ENCODE assay signal across 20 cellular contexts in genomic region chr16:51131619-51132018, GRCh38. TPM values are rescaled to one million over a fixed set of nuclear protein-coding genes. Genes with fewer than 3 reads are reported as not detected.
A peak's percentile ranks its signal among the peaks of the same experiment; 100 is the strongest.
DNase-seq lines count a peak whose midpoint lies in the region; ATAC-seq, FAIRE-seq and TF ChIP-seq lines count a peak whose summit lies in the region.
"Had no signal": no experiment of that assay in that cellular context is flagged by ENCODE, and none has a peak within 500 bp of the region (broad histone marks: within the 10 kb centered on the region; RNA-seq: fewer than 3 reads in every experiment).

No MANE protein-coding gene starts in this region.

- FAIRE-seq in small intestine (lab: Jason Lieb, UNC) = no peak
- FAIRE-seq: HTR-8/SVneo had no signal

- H3K9me3 ChIP-seq in right lobe of liver (no peaks in the 10 kb centered on the region), thyroid gland (no peaks in the 10 kb centered on the region), small intestine (ENCODE audit: control insufficient read depth, low read depth) (no peaks in the 10 kb centered on the region)
- H3K9me3 ChIP-seq: HAP-1 had no signal

- CTCF ChIA-PET in WTC11 (lab: Charles Lee) (no interaction called here), T-cell (lab: Charles Lee) (no interaction called here)

- H3K4me3 Mint-ChIP-seq in WTC11 (0 out of 2 replicates have a peak overlapping the region, but pooled peaks have one; percentile 23), T-cell (no peak overlapping the region)
- H3K4me3 Mint-ChIP-seq: CD4-positive, alpha-beta memory T cell; IgD-negative memory B cell had no signal

- H3K27me3 Mint-ChIP-seq in WTC11 (ENCODE audit: low read depth) (no peaks in the 10 kb centered on the region), T-cell (peaks cover 31 to 32% of the 10 kb centered on the region in 2 donors)

- no peak for DNase-seq in WTC11 (ENCODE audit: low spot score)
- DNase-seq in left kidney (ENCODE audit: low read depth, low spot score) = peak; percentile 57
- DNase-seq in right lobe of liver = no peak
- DNase-seq in thyroid gland = no peak
- no peak for DNase-seq in small intestine
- no peak for DNase-seq in activated gamma-delta T cell treated with Interleukin-2 at 50 U/mL for 16 hours
- no peak for DNase-seq in T-cell
- DNase-seq: 8988T; CD4-positive, alpha-beta memory T cell; DMS153; DMS79; GDM1; GOT3 had no signal

- ATAC-seq in WTC11 = no peak
- ATAC-seq in right lobe of liver = peak; percentile 47 to 69 (median 59)
- no peak for ATAC-seq in HG03280 (IDR thresholded peaks at IDR 0.05; ENCODE audit: unreplicated experiment)
- no peak for ATAC-seq in T-cell (replicated peaks in 1 of 4)

- H3K27ac ChIP-seq in right lobe of liver (peak overlapping the region in 1 of 3 donors; percentile 49), thyroid gland (peak overlapping the region in 2 of 3 donors; percentile 41 to 99), small intestine (ENCODE audit: low read depth in 1 of 2, low read length in 1 of 2) (no peak overlapping the region)
- H3K27ac ChIP-seq: BLaER1, HL-60 had no signal

- peaks cover 0 to 41% (median 0%) of the 10 kb centered on the region in 4 donors for H3K4me1 ChIP-seq in right lobe of liver
- peaks cover 20 to 22% of the 10 kb centered on the region in 2 donors for H3K4me1 ChIP-seq in thyroid gland
- H3K4me1 ChIP-seq in small intestine (ENCODE audit: control insufficient read depth in 2 of 2, insufficient read depth in 1 of 2, low read depth in 1 of 2, low read length in 1 of 2) = no peaks in the 10 kb centered on the region
- H3K4me1 ChIP-seq: HAP-1 had no signal

- POLR2A ChIA-PET in WTC11 (lab: Charles Lee) (interaction anchor here (1.1 kb wide), 1 partner anchor 13 kb away, joined by 3 read pairs; no protein-coding TSS in a partner anchor), T-cell (lab: Charles Lee) (no interaction called here)

- intact Hi-C loops in right lobe of liver (cut with DNase I) (no loop called here), thyroid gland (cut with DNase I) (no loop called here)

- TF ChIP-seq POLR2A in right lobe of liver (IDR thresholded peaks at IDR 0.05) (no peak), thyroid gland (IDR thresholded peaks at IDR 0.05) (no peak)

- WGBS in right lobe of liver (ENCODE audit: insufficient coverage, low coverage, low lambda C conversion rate, missing lambda C conversion rate) = 55% methylated on average over 9 of the region's 11 CpGs
- WGBS in thyroid gland, 2 donors = 63 to 64% methylated on average over 11 of the region's 11 CpGs
- 83 to 87% (median 85%) methylated on average over 11 of the region's 11 CpGs for WGBS in small intestine, 3 donors

- peaks cover 6% of the 10 kb centered on the region for H3K36me3 Mint-ChIP-seq in WTC11
- H3K36me3 Mint-ChIP-seq in T-cell = no peaks in the 10 kb centered on the region
- H3K36me3 Mint-ChIP-seq: CD4-positive, alpha-beta memory T cell; IgD-negative memory B cell had no signal

- TF ChIP-seq CTCF in WTC11 (IDR thresholded peaks at IDR 0.05) (no peak), right lobe of liver (IDR thresholded peaks at IDR 0.05) (no peak), thyroid gland (IDR thresholded peaks at IDR 0.05) (no peak)

- H3K4me1 Mint-ChIP-seq in WTC11 (peaks cover 47% of the 10 kb centered on the region), T-cell (no peaks in the 10 kb centered on the region)
- H3K4me1 Mint-ChIP-seq: CD14-positive monocyte; CD4-positive, alpha-beta memory T cell had no signal

- H3K27me3 ChIP-seq in right lobe of liver = no peaks in the 10 kb centered on the region
- H3K27me3 ChIP-seq in thyroid gland = no peaks in the 10 kb centered on the region
- peaks cover 2 to 9% of the 10 kb centered on the region in 2 donors for H3K27me3 ChIP-seq in small intestine (ENCODE audit: control insufficient read depth in 2 of 2, insufficient read depth in 2 of 2, low read length in 2 of 2)

- H3K36me3 ChIP-seq in right lobe of liver (peaks cover 0 to 9% (median 0%) of the 10 kb centered on the region in 4 donors), thyroid gland (no peaks in the 10 kb centered on the region), small intestine (ENCODE audit: control insufficient read depth in 2 of 2, insufficient read depth in 2 of 2, low read length in 2 of 2) (no peaks in the 10 kb centered on the region)
- H3K36me3 ChIP-seq: BLaER1 had no signal

- H3K4me3 ChIP-seq in right lobe of liver (no peak overlapping the region), thyroid gland (replicated peaks in 1 of 3) (no peak overlapping the region), small intestine (ENCODE audit: low read depth in 1 of 2, low read length in 2 of 2) (no peak overlapping the region)
- H3K4me3 ChIP-seq: BLaER1, HAP-1 had no signal

- H3K9me3 Mint-ChIP-seq in WTC11 = no peaks in the 10 kb centered on the region
- H3K9me3 Mint-ChIP-seq in T-cell = peaks cover 0 to 3% (median 2%) of the 10 kb centered on the region in 3 donors

- H3K27ac Mint-ChIP-seq in WTC11 (no peak overlapping the region), T-cell (no peak overlapping the region)
- H3K27ac Mint-ChIP-seq: CD14-positive monocyte; CD4-positive, alpha-beta memory T cell; IgD-negative memory B cell had no signal

TF ChIP-seq in WTC11, 78 proteins besides CTCF, POLR2A, EP300 and RAD21:
- TF ChIP-seq ARID4B (CRISPR knock-in tag; IDR thresholded peaks at IDR 0.05; ENCODE audit: borderline replicate concordance) (no peak), TEAD1 (CRISPR knock-in tag; IDR thresholded peaks at IDR 0.05) (no peak), MXD4 (CRISPR knock-in tag; IDR thresholded peaks at IDR 0.05; ENCODE audit: borderline replicate concordance) (no peak), ZNF138 (CRISPR knock-in tag; conservative IDR thresholded peaks at IDR 0.05) (no peak), CBFB (CRISPR knock-in tag; IDR thresholded peaks at IDR 0.05; ENCODE audit: low read depth) (no peak), NR2C2 (CRISPR knock-in tag; IDR thresholded peaks at IDR 0.05) (no peak), TP53 (CRISPR knock-in tag; IDR thresholded peaks at IDR 0.05) (no peak)

RNA-seq across cellular contexts. Expression of gene SALL1, which starts 19.5 kb away (rescaled TPM):
- 63.9 to 67.0 TPM (median 65.0 TPM) in 3 replicates for total RNA-seq in WTC11 (2021)
- 10 to 100 TPM; 22.9 to 30.1 (median 26.4) TPM for total RNA-seq in right lobe of liver
- 10 to 100 TPM; 23.0 to 57.0 (median 44.0) TPM for total RNA-seq in thyroid gland
- under 1 TPM in 2 of 3 donors, not detected in 1; 0.27 to 0.39 TPM for polyA plus RNA-seq in small intestine
- total RNA-seq in T-cell = under 1 TPM in 1 of 5 donors, not detected in 4; 0.09 TPM
- total RNA-seq: CD4-positive, alpha-beta memory T cell had no signal
- polyA plus RNA-seq: CD14-positive monocyte; CD4-positive, alpha-beta memory T cell; IgD-negative memory B cell had no signal

Comparison
In these comparisons a context has a peak if more than half of its experiments do, and no peak if none do; other contexts are left out.
1. ATAC-seq: peak in right lobe of liver (4 of 4); none in WTC11 (single experiment), HG03280 (single experiment) and T-cell (0 of 4).
2. H3K27ac ChIP-seq: peak in thyroid gland (2 of 3); none in small intestine (0 of 2).
3. RNA of gene SALL1, which starts 19.5 kb away (total RNA-seq): 63.9 to 67.0 TPM in WTC11, 23.0 to 57.0 TPM in thyroid gland and 22.9 to 30.1 TPM in right lobe of liver; 0.09 TPM in T-cell; every median in the first group is over 10 times any median in the second.